ENCODE assay signal across 38 cellular contexts in genomic region chr7:16004661-16005060, GRCh38.
"Had no signal": no experiment of that assay in that cellular context is flagged by ENCODE, and none has a peak within 500 bp of the region (broad histone marks: within the 10 kb centered on the region; RNA-seq: fewer than 3 reads in every experiment).

No MANE protein-coding gene starts in this region.

- H3K36me3 Mint-ChIP-seq: activated naive CD8-positive, alpha-beta T cell; brain; naive thymus-derived CD8-positive, alpha-beta T cell; stimulated activated memory B cell treated with anti-CD40 and anti-IgM and Interleukin-4, amounts not matched to agents 10 μg/mL and 1 μg/mL and 100 μg/mL, for 72 hours; type B pancreatic cell had no signal

- H3K4me3 Mint-ChIP-seq: activated naive CD8-positive, alpha-beta T cell; brain; effector memory CD8-positive, alpha-beta T cell; naive thymus-derived CD8-positive, alpha-beta T cell; neural crest cell; stimulated activated memory B cell treated with anti-CD40 and anti-IgM and Interleukin-4, amounts not matched to agents 10 μg/mL and 1 μg/mL and 100 μg/mL, for 72 hours; stimulated activated naive CD8-positive, alpha-beta T cell treated with anti-CD3 and anti-CD28 coated beads, Interleukin-15, amount 100 ng/mL, for 72 hours; type B pancreatic cell had no signal

- H3K27me3 Mint-ChIP-seq: activated naive CD8-positive, alpha-beta T cell; effector memory CD8-positive, alpha-beta T cell; naive thymus-derived CD8-positive, alpha-beta T cell; stimulated activated memory B cell treated with anti-CD40 and anti-IgM and Interleukin-4, amounts not matched to agents 10 μg/mL and 1 μg/mL and 100 μg/mL, for 72 hours; stimulated activated naive CD8-positive, alpha-beta T cell treated with anti-CD3 and anti-CD28 coated beads, Interleukin-15, amount 100 ng/mL, for 72 hours had no signal

- H3K27me3 ChIP-seq: adrenal gland, cardiac muscle cell, dorsolateral prefrontal cortex, heart left ventricle, left lung, pancreas, sigmoid colon, uterus had no signal

- H3K27ac ChIP-seq: adrenal gland, cardiac muscle cell, coronary artery, dorsolateral prefrontal cortex, heart left ventricle, left lung, lower lobe of right lung, pancreas, prostate gland, sigmoid colon, uterus, VCaP had no signal

- H3K9me3 ChIP-seq: heart left ventricle, left lung, lower lobe of right lung, pancreas, prostate gland, sigmoid colon, uterus had no signal

- DNase-seq: activated CD4-positive, alpha-beta T cell treated with anti-CD3 and anti-CD28 coated beads for 48 hours; activated CD4-positive, alpha-beta T cell treated with anti-CD3 and anti-CD28 coated beads, Interleukin-2, amount 50 U/mL, for 48 hours; activated CD8-positive, alpha-beta memory T cell treated with anti-CD3 and anti-CD28 coated beads for 24 hours; activated effector memory CD4-positive, alpha-beta T cell treated with Interleukin-2 at 50 U/mL for 16 hours; activated naive CD4-positive, alpha-beta T cell treated with Interleukin-2 at 50 U/mL for 16 hours; adrenal gland; aorta; cerebellar nuclear complex; dorsolateral prefrontal cortex; effector memory CD8-positive, alpha-beta T cell; foreskin fibroblast; heart left ventricle; hypothalamus; kidney glomerular epithelial cell; left lung; lower lobe of right lung; mesenchymal stem cell; naive thymus-derived CD8-positive, alpha-beta T cell; nucleus accumbens; pancreas; sigmoid colon; small intestine; stimulated activated CD4-positive, alpha-beta T cell treated with anti-CD3 and anti-CD28 coated beads, Interleukin-4, amount 100 ng/mL, for 4 hours; stimulated activated CD8-positive, alpha-beta memory T cell treated with anti-CD3 and anti-CD28 coated beads, Interleukin-4, amount 100 ng/mL, for 48 hours; stimulated activated naive CD8-positive, alpha-beta T cell treated with anti-CD3 and anti-CD28 coated beads, Interleukin-15, amount 100 ng/mL, for 72 hours; substantia nigra; uterus had no signal

- H3K27ac Mint-ChIP-seq: activated naive CD8-positive, alpha-beta T cell; brain; effector memory CD8-positive, alpha-beta T cell; naive thymus-derived CD8-positive, alpha-beta T cell; stimulated activated memory B cell treated with anti-CD40 and anti-IgM and Interleukin-4, amounts not matched to agents 10 μg/mL and 1 μg/mL and 100 μg/mL, for 72 hours; stimulated activated naive CD8-positive, alpha-beta T cell treated with anti-CD3 and anti-CD28 coated beads, Interleukin-15, amount 100 ng/mL, for 72 hours; type B pancreatic cell had no signal

- H3K4me1 ChIP-seq: adrenal gland, heart left ventricle, left lung, lower lobe of right lung, pancreas, prostate gland, sigmoid colon, uterus had no signal

- H3K36me3 ChIP-seq: adrenal gland, cardiac muscle cell, heart left ventricle, left lung, lower lobe of right lung, pancreas, prostate gland, sigmoid colon, uterus had no signal

- H3K4me3 ChIP-seq: adrenal gland, cardiac muscle cell, coronary artery, dorsolateral prefrontal cortex, heart left ventricle, left lung, lower lobe of right lung, pancreas, prostate gland, sigmoid colon, uterus had no signal

- H3K4me1 Mint-ChIP-seq: brain; neural crest cell; stimulated activated memory B cell treated with anti-CD40 and anti-IgM and Interleukin-4, amounts not matched to agents 10 μg/mL and 1 μg/mL and 100 μg/mL, for 72 hours; stimulated activated naive CD8-positive, alpha-beta T cell treated with anti-CD3 and anti-CD28 coated beads, Interleukin-15, amount 100 ng/mL, for 72 hours had no signal

- ATAC-seq: activated CD4-positive, CD25-positive, alpha-beta regulatory T cell treated with anti-CD3 and anti-CD28 coated beads, Interleukin-2, amount 50 U/mL, for 24 hours; effector memory CD8-positive, alpha-beta T cell; esophagus mucosa; heart left ventricle; left lung; lower lobe of right lung; naive thymus-derived CD8-positive, alpha-beta T cell; pancreas; stimulated activated memory B cell treated with anti-CD40 and anti-IgM and Interleukin-4, amounts not matched to agents 10 μg/mL and 1 μg/mL and 100 μg/mL, for 72 hours; stimulated activated naive CD8-positive, alpha-beta T cell treated with anti-CD3 and anti-CD28 coated beads, Interleukin-15, amount 100 ng/mL, for 72 hours had no signal

- H3K9me3 Mint-ChIP-seq: brain; neural crest cell; stimulated activated memory B cell treated with anti-CD40 and anti-IgM and Interleukin-4, amounts not matched to agents 10 μg/mL and 1 μg/mL and 100 μg/mL, for 72 hours; stimulated activated naive CD8-positive, alpha-beta T cell treated with anti-CD3 and anti-CD28 coated beads, Interleukin-15, amount 100 ng/mL, for 72 hours; type B pancreatic cell had no signal
